ENCODE assay signal across 10 cellular contexts in genomic region chr7:50342616-50343114, GRCh38. TPM values are rescaled to one million over a fixed set of nuclear protein-coding genes. Genes with fewer than 3 reads are reported as not detected.
DNase-seq lines count a peak whose midpoint lies in the region; ATAC-seq, FAIRE-seq and TF ChIP-seq lines count a peak whose summit lies in the region.
"Had no signal": no experiment of that assay in that cellular context is flagged by ENCODE, and none has a peak within 500 bp of the region (broad histone marks: within the 10 kb centered on the region; RNA-seq: fewer than 3 reads in every experiment).

No MANE protein-coding gene starts in this region.

- H3K27ac ChIP-seq in right lobe of liver = no peak overlapping the region
- H3K27ac ChIP-seq: cardiac muscle cell had no signal

- ATAC-seq in right lobe of liver = peak; percentile 39 to 81 (median 47)

- DNase-seq in stimulated activated CD4-positive, alpha-beta T cell treated with anti-CD3 and anti-CD28 coated beads, Interleukin-15, amount 100 ng/mL, for 24 hours = peak; percentile 70
- DNase-seq in stimulated activated CD4-positive, alpha-beta T cell treated with anti-CD3 and anti-CD28 coated beads, Interleukin-12 subunit alpha, Interleukin-12 subunit beta, amount 100 ng/mL, for 4 hours = no peak
- DNase-seq in activated T-helper 9 cell treated with anti-CD3 and anti-CD28 coated beads, Interleukin-2, amount 50 U/mL, for 16 hours (ENCODE audit: low read depth) = peak; percentile 43
- DNase-seq in right lobe of liver = no peak
- no peak for DNase-seq in HT-29 (ENCODE audit: low spot score)
- no peak for DNase-seq in OCI-M2 (lab: John Stamatoyannopoulos, UW; ENCODE audit: unreplicated experiment)
- DNase-seq in GM12891 (ENCODE audit: insufficient read length, low spot score) = no peak
- no peak for DNase-seq in GM03348 (ENCODE audit: low spot score)
- DNase-seq: SK-N-SH had no signal

- no peaks in the 10 kb centered on the region for H3K36me3 ChIP-seq in right lobe of liver
- H3K36me3 ChIP-seq: cardiac muscle cell had no signal

- intact Hi-C loops in right lobe of liver (cut with DNase I) = no loop called here

- WGBS in right lobe of liver (ENCODE audit: insufficient coverage, low coverage, low lambda C conversion rate, missing lambda C conversion rate) = 11% methylated on average over 5 of the region's 8 CpGs

- H3K27me3 ChIP-seq in right lobe of liver = no peaks in the 10 kb centered on the region
- H3K27me3 ChIP-seq: cardiac muscle cell had no signal

- H3K4me1 ChIP-seq in right lobe of liver = no peaks in the 10 kb centered on the region

- H3K9me3 ChIP-seq in right lobe of liver = no peaks in the 10 kb centered on the region
- H3K9me3 ChIP-seq: SK-N-SH had no signal

- H3K4me3 ChIP-seq in right lobe of liver = no peak overlapping the region
- H3K4me3 ChIP-seq: cardiac muscle cell had no signal

- TF ChIP-seq CTCF in right lobe of liver (IDR thresholded peaks at IDR 0.05) = no peak

- FAIRE-seq in GM12891 (lab: Jason Lieb, UNC) = no peak

- TF ChIP-seq POLR2A in right lobe of liver (IDR thresholded peaks at IDR 0.05) (no peak), GM12891 (IDR thresholded peaks at IDR 0.05; ENCODE audit: low read depth, low read length) (no peak)

TF ChIP-seq in GM12891, 5 proteins besides CTCF, POLR2A, EP300 and RAD21:
- no peak for TF ChIP-seq SPI1 (IDR thresholded peaks at IDR 0.05; ENCODE audit: low read depth, low read length)
- TF ChIP-seq POLR2AphosphoS5 (IDR thresholded peaks at IDR 0.05; ENCODE audit: low read depth, low read length) = no peak
- no peak for TF ChIP-seq POU2F2 (IDR thresholded peaks at IDR 0.05; ENCODE audit: low read depth, low read length)
- no peak for TF ChIP-seq TAF1 (IDR thresholded peaks at IDR 0.05; ENCODE audit: low read depth, low read length)
- TF ChIP-seq PAX5 (IDR thresholded peaks at IDR 0.05; ENCODE audit: insufficient read depth, low read length, severe bottlenecking) = no peak

RNA-seq across cellular contexts. Expression of gene IKZF1, which starts 38.1 kb away (rescaled TPM):
- 1 to 10 TPM; 3.1 to 9.6 (median 5.2) TPM for total RNA-seq in right lobe of liver
- total RNA-seq in HT-29 (2014; rRNA removed; shearing (Covaris generic)) = not detected in 2 replicates
- polyA plus RNA-seq in GM12891 (2012; ENCODE audit: low read depth, missing spikeins) = 39.6 TPM
- polyA plus RNA-seq: cardiac muscle cell, SK-N-SH had no signal

Comparison
In these comparisons a context has a peak if more than half of its experiments do, and no peak if none do; other contexts are left out.
1. DNase-seq: peak in stimulated activated CD4-positive, alpha-beta T cell treated with anti-CD3 and anti-CD28 coated beads, Interleukin-15, amount 100 ng/mL, for 24 hours (single experiment) and activated T-helper 9 cell treated with anti-CD3 and anti-CD28 coated beads, Interleukin-2, amount 50 U/mL, for 16 hours (single experiment); none in stimulated activated CD4-positive, alpha-beta T cell treated with anti-CD3 and anti-CD28 coated beads, Interleukin-12 subunit alpha, Interleukin-12 subunit beta, amount 100 ng/mL, for 4 hours (single experiment), right lobe of liver (0 of 3), HT-29 (single experiment), OCI-M2 (single experiment), GM12891 (single experiment) and GM03348 (single experiment).